22 cellular contexts compared by ENCODE assay signal in the genomic region with DNA sequence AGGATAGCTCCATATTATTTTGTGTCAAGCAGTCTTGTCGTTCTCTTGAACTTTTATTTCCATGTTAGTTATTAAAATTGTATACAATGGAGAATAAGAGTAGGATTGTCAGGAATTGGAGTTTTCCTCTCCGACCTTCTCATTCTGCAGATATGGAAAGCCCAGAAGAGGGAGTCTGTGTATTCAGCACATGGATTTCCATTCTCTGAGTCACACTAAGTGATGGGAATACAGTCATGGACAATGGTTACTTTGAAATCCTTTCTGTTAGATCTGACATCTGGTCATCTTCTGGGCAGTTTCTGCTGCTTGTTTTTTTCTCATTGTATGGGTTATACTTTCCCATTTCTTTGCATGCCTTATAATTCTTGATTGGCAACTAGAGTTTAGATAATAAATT. TPM values are rescaled to one million over a fixed set of nuclear protein-coding genes. Genes with fewer than 3 reads are reported as not detected.
A peak's percentile ranks its signal among the peaks of the same experiment; 100 is the strongest.
DNase-seq lines count a peak whose midpoint lies in the region; FAIRE-seq and TF ChIP-seq lines count a peak whose summit lies in the region.
"Had no signal": no experiment of that assay in that cellular context is flagged by ENCODE, and none has a peak within 500 bp of the region (broad histone marks: within the 10 kb centered on the region; RNA-seq: fewer than 3 reads in every experiment).

No MANE protein-coding gene starts in this region.

- H3K36me3 ChIP-seq in GM23248 (ENCODE audit: low read depth), result no peaks in the 10 kb centered on the region
- H3K36me3 ChIP-seq in bronchial epithelial cell (ENCODE audit: control insufficient read depth, insufficient read depth, low read length), result no peaks in the 10 kb centered on the region
- no peaks in the 10 kb centered on the region for H3K36me3 ChIP-seq in neuronal stem cell (replicated peaks in 1 of 2; ENCODE audit: control insufficient read depth in 2 of 2, insufficient read depth in 2 of 2, low read length in 2 of 2)
- H3K36me3 ChIP-seq: BLaER1, HAP-1, left lung, neural progenitor cell had no signal

- no peak overlapping the region for H4K91ac ChIP-seq in neuronal stem cell (ENCODE audit: low read depth, low read length, poor library complexity)

- 62 to 69% methylated on average over 2 of the region's 2 CpGs for WGBS in GM23248 (ENCODE audit: low coverage in 1 of 2, low lambda C conversion rate in 2 of 2, missing lambda C conversion rate in 2 of 2), 2 experiments
- no CpG with 5 or more reads among the region's 2 CpGs for WGBS in neuronal stem cell (ENCODE audit: extremely low coverage in 2 of 2, insufficient read length in 2 of 2, insufficient replicate concordance in 1 of 2), 2 donors

- H3K79me2 ChIP-seq in GM23248 (ENCODE audit: insufficient read depth), result no peaks in the 10 kb centered on the region

- no peak overlapping the region for H3K23ac ChIP-seq in neuronal stem cell (ENCODE audit: low read depth, low read length, poor library complexity)

- no peak overlapping the region for H3K14ac ChIP-seq in neuronal stem cell (ENCODE audit: low read length)

- H3K9me3 ChIP-seq in GM23248 (ENCODE audit: low read depth) (no peaks in the 10 kb centered on the region), neuronal stem cell (replicated peaks in 1 of 2; ENCODE audit: control insufficient read depth in 2 of 2, insufficient read depth in 1 of 2, low read depth in 1 of 2, low read length in 2 of 2) (peaks cover 0 to 4% of the 10 kb centered on the region in 2 donors)
- H3K9me3 ChIP-seq: BLaER1, mucosa of descending colon had no signal

- no peak overlapping the region for H3K9ac ChIP-seq in GM23248
- H3K9ac ChIP-seq in neuronal stem cell (ENCODE audit: low read depth, low read length, poor library complexity), result no peak overlapping the region
- H3K9ac ChIP-seq: BLaER1, neural progenitor cell had no signal

- H3F3A ChIP-seq in GM23248 (ENCODE audit: insufficient read depth), result no peaks in the 10 kb centered on the region

- H4K20me1 ChIP-seq in GM23248 (ENCODE audit: insufficient read depth), result no peaks in the 10 kb centered on the region
- H4K20me1 ChIP-seq: BLaER1 had no signal

- H2AFZ ChIP-seq in GM23248 (no peak overlapping the region), neuronal stem cell (ENCODE audit: low read length) (no peak overlapping the region)
- H2AFZ ChIP-seq: neural progenitor cell had no signal

- H3K27ac ChIP-seq in GM23248 (no peak overlapping the region), neuronal stem cell (replicated peaks; ENCODE audit: low read length) (no peak overlapping the region)
- H3K27ac ChIP-seq: BLaER1, body of pancreas, left lung, neural progenitor cell had no signal

- no peak overlapping the region for H2BK5ac ChIP-seq in neuronal stem cell (ENCODE audit: low read length)

- no peak overlapping the region for H3K4ac ChIP-seq in neuronal stem cell (ENCODE audit: low read length)

- H3K4me2 ChIP-seq in GM23248 (ENCODE audit: unreplicated experiment) (no peak overlapping the region), neuronal stem cell (ENCODE audit: insufficient read depth, low read length, poor library complexity, severe bottlenecking) (no peak overlapping the region)
- H3K4me2 ChIP-seq: BLaER1, neural progenitor cell had no signal

- H3K4me3 ChIP-seq in GM23248 (no peak overlapping the region), bronchial epithelial cell (ENCODE audit: low read depth, low read length) (no peak overlapping the region), neuronal stem cell (ENCODE audit: low read length in 2 of 2) (no peak overlapping the region)
- H3K4me3 ChIP-seq: BLaER1, body of pancreas, GM12878, HAP-1, left lung, mucosa of descending colon, neural progenitor cell had no signal

- no peak for TF ChIP-seq CTCF in bronchial epithelial cell (IDR thresholded peaks at IDR 0.05; ENCODE audit: insufficient read depth, low read length, severe bottlenecking)

- no peak overlapping the region for H2BK12ac ChIP-seq in neuronal stem cell (ENCODE audit: low read length)

- no peak for FAIRE-seq in bronchial epithelial cell (lab: Jason Lieb, UNC)
- FAIRE-seq: GM12878, RCC 7860 had no signal

- H3K27me3 ChIP-seq in GM23248 (replicated peaks; ENCODE audit: insufficient read depth), result no peaks in the 10 kb centered on the region
- no peaks in the 10 kb centered on the region for H3K27me3 ChIP-seq in bronchial epithelial cell (ENCODE audit: control insufficient read depth, insufficient read depth, low read length)
- H3K27me3 ChIP-seq in neuronal stem cell (ENCODE audit: control insufficient read depth in 3 of 3, insufficient read depth in 3 of 3, low read depth in 1 of 3, low read length in 3 of 3), result peaks cover 0 to 51% (median 4%) of the 10 kb centered on the region in 3 experiments
- H3K27me3 ChIP-seq: BLaER1, body of pancreas, left lung had no signal

- H2BK15ac ChIP-seq in neuronal stem cell (ENCODE audit: low read length), result no peak overlapping the region

- in situ Hi-C loops in GM23248 (cut with MboI), result no loop called here

- H3K79me1 ChIP-seq in neuronal stem cell (ENCODE audit: low read depth, low read length), result no peaks in the 10 kb centered on the region

- H3K9me2 ChIP-seq in GM23248 (ENCODE audit: insufficient read depth), result no peaks in the 10 kb centered on the region

- no peak overlapping the region for H2BK120ac ChIP-seq in neuronal stem cell (ENCODE audit: low read depth, low read length)

- no peaks in the 10 kb centered on the region for H3K4me1 ChIP-seq in GM23248 (ENCODE audit: insufficient read depth)
- H3K4me1 ChIP-seq in neuronal stem cell (ENCODE audit: control insufficient read depth in 2 of 2, insufficient read depth in 1 of 2, low read depth in 1 of 2, low read length in 2 of 2), result no peaks in the 10 kb centered on the region
- H3K4me1 ChIP-seq: neural progenitor cell had no signal

- H4K8ac ChIP-seq in neuronal stem cell (ENCODE audit: low read depth, low read length), result no peak overlapping the region

- H3K18ac ChIP-seq in neuronal stem cell (ENCODE audit: low read length), result no peak overlapping the region

- peak; percentile 53 for DNase-seq in AG08396 (ENCODE audit: low spot score)
- peak; percentile 74 for DNase-seq in GM23248
- DNase-seq in bronchial epithelial cell (ENCODE audit: low read depth), result peak; percentile 47
- peak; percentile 26 for DNase-seq in kidney glomerular epithelial cell (lab: John Stamatoyannopoulos, UW)
- no peak for DNase-seq in NCI-H128 (lab: John Stamatoyannopoulos, UW; ENCODE audit: unreplicated experiment)
- no peak for DNase-seq in cerebellar cortex (ENCODE audit: low spot score)
- DNase-seq in NOMO-1 treated with DMSO at 0.1 percent for 48 hours (lab: John Stamatoyannopoulos, UW; ENCODE audit: unreplicated experiment), result no peak
- DNase-seq in neuronal stem cell (ENCODE audit: low spot score), result no peak
- DNase-seq: activated CD4-positive, CD25-positive, alpha-beta regulatory T cell treated with anti-CD3 and anti-CD28 coated beads, Interleukin-2, amount 50 U/mL, for 72 hours; body of pancreas; GF-D8; left lung; mucosa of descending colon; MV-4-11; NCI-H187 treated with DMSO at 0.1 percent for 48 hours; NCI-H446; T1000 had no signal

- H2AK5ac ChIP-seq in neuronal stem cell (ENCODE audit: low read depth, low read length), result no peak overlapping the region

RNA-seq across cellular contexts. Expression of a gene that starts 5.0 kb away (rescaled TPM):
- 51.9 and 60.7 TPM in 2 replicates for total RNA-seq in GM23248 (2014; rRNA removed; shearing (Covaris generic))
- 16.8 and 19.9 TPM in 2 replicates for polyA plus RNA-seq in GM23248 (2016; fragmentation: Nextera tagmentation; extraction: Ambion mirVana)
- 52.1 and 54.8 TPM in 2 replicates for total RNA-seq in bronchial epithelial cell
- polyA plus RNA-seq in neuronal stem cell (2013, experiment 1 of 2), result 12.5 TPM
- polyA plus RNA-seq in neuronal stem cell (2013, experiment 2 of 2), result 14.1 TPM

RNA-seq across cellular contexts. Expression of a gene that starts 13.2 kb away (rescaled TPM):
- total RNA-seq in GM23248 (2014; rRNA removed; shearing (Covaris generic)), result 5.6 and 8.9 TPM in 2 replicates
- 7.5 and 8.9 TPM in 2 replicates for polyA plus RNA-seq in GM23248 (2016; fragmentation: Nextera tagmentation; extraction: Ambion mirVana)
- 14.5 TPM in 2 replicates for total RNA-seq in bronchial epithelial cell
- polyA plus RNA-seq in neuronal stem cell (2013, experiment 1 of 2), result 13.3 TPM
- polyA plus RNA-seq in neuronal stem cell (2013, experiment 2 of 2), result 13.2 TPM

Comparison
In these comparisons a context has a peak if more than half of its experiments do, and no peak if none do; other contexts are left out.
1. DNase-seq: peak in AG08396 (single experiment), GM23248 (single experiment), bronchial epithelial cell (single experiment) and kidney glomerular epithelial cell (single experiment); none in NCI-H128 (single experiment), cerebellar cortex (single experiment), NOMO-1 treated with DMSO at 0.1 percent for 48 hours (single experiment) and neuronal stem cell (single experiment).